Comparison of ENCODE assay signal across 1 cellular context in the genomic region with DNA sequence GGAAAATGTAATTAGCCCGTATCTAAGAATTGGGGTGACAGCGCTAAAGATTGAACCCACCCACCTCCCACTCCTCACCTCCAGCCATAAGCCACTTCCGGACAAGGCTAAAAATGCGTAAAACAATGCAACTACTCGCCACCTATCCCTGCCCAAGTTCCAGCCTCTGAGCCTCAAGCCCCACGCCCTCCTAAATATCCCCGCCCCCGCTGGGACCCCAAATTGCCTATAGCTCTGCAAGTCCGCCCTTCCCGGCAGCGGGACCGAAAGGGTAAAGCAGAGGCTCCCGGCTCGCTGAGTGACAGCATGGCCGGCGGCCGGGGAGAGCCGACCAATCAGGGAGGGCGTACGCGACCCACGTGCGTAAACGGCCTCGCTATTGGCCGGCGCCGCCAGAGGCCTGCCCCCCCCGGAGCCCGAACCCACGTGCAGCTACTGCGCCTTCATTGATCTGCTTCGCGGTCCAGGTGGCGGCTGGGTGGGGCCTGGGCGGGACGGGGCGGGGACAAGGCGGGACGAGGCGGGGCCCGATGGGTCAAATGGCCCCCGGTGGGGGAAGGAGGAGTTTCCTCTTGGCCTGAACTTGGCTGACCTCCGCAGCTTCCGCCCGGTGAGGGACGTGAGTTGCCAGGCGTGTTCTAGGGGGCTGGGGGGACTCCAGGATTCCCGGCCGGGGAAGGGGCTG.
A peak's percentile ranks its signal among the peaks of the same experiment; 100 is the strongest.
TF ChIP-seq lines count a peak whose summit lies in the region.

TLE6 (plus strand) TSS at position 564 of the 685 bp plus-strand sequence. CDS start 670 bp downstream, outside the sequence.

TF ChIP-seq in HEK293, 187 proteins besides CTCF, POLR2A, EP300 and RAD21 (continued from another document):
- peak; percentile 74 for TF ChIP-seq ZNF398 (tag by site-specific recombination; IDR thresholded peaks at IDR 0.05)
- peak; percentile 96 for TF ChIP-seq PBX3 (CRISPR knock-in tag; IDR thresholded peaks at IDR 0.05)
- TF ChIP-seq ZXDB (tag by site-specific recombination; IDR thresholded peaks at IDR 0.05), result 0 out of 2 replicates have a peak, but pooled peaks have one; percentile 39
- 0 out of 2 replicates have a peak, but pooled peaks have one; percentile 33 for TF ChIP-seq ZNF704 (tag by site-specific recombination; IDR thresholded peaks at IDR 0.05)
- no peak for TF ChIP-seq ZBTB7A (tag by site-specific recombination; IDR thresholded peaks at IDR 0.05; ENCODE audit: low read depth)
- TF ChIP-seq ZNF600 (tag by site-specific recombination; IDR thresholded peaks at IDR 0.05), result no peak
- TF ChIP-seq MEIS1 (CRISPR knock-in tag; IDR thresholded peaks at IDR 0.05; ENCODE audit: borderline replicate concordance), result no peak
- TF ChIP-seq ZNF416 (tag by site-specific recombination; IDR thresholded peaks at IDR 0.05), result no peak
- TF ChIP-seq ZIC2 (tag by site-specific recombination; IDR thresholded peaks at IDR 0.05), result peak; percentile 84
- TF ChIP-seq KLF8 (tag by site-specific recombination; IDR thresholded peaks at IDR 0.05), result peak; percentile 96
- TF ChIP-seq KLF1 (tag by site-specific recombination; IDR thresholded peaks at IDR 0.05), result peak; percentile 100
- peak; percentile 84 for TF ChIP-seq ZBTB20 (tag by site-specific recombination; IDR thresholded peaks at IDR 0.05)
- TF ChIP-seq ZEB2 (tag by site-specific recombination; IDR thresholded peaks at IDR 0.05), result peak; percentile 59
- TF ChIP-seq EGR2 (tag by site-specific recombination; IDR thresholded peaks at IDR 0.05; ENCODE audit: low read depth), result peak; percentile 75
- 0 out of 2 replicates have a peak, but pooled peaks have one; percentile 73 for TF ChIP-seq KLF10 (tag by site-specific recombination; IDR thresholded peaks at IDR 0.05)
- TF ChIP-seq ZBTB26 (tag by site-specific recombination; optimal IDR thresholded peaks at IDR 0.05), result peak; percentile 15
- no peak for TF ChIP-seq ZNF155 (tag by site-specific recombination; IDR thresholded peaks at IDR 0.05)
- 0 out of 2 replicates have a peak, but pooled peaks have one; percentile 51 for TF ChIP-seq ZNF629 (tag by site-specific recombination; IDR thresholded peaks at IDR 0.05)
- TF ChIP-seq ZNF658 (tag by site-specific recombination; IDR thresholded peaks at IDR 0.05), result no peak
- TF ChIP-seq, protein P1, sequence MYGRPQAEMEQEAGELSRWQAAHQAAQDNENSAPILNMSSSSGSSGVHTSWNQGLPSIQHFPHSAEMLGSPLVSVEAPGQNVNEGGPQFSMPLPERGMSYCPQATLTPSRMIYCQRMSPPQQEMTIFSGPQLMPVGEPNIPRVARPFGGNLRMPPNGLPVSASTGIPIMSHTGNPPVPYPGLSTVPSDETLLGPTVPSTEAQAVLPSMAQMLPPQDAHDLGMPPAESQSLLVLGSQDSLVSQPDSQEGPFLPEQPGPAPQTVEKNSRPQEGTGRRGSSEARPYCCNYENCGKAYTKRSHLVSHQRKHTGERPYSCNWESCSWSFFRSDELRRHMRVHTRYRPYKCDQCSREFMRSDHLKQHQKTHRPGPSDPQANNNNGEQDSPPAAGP (tag by site-specific recombination; IDR thresholded peaks at IDR 0.05), result 0 out of 2 replicates have a peak, but pooled peaks have one; percentile 39
- no peak for TF ChIP-seq MZF1 (tag by site-specific recombination; IDR thresholded peaks at IDR 0.05; ENCODE audit: borderline replicate concordance)
- TF ChIP-seq TCF7L2 (IDR thresholded peaks at IDR 0.05; ENCODE audit: borderline replicate concordance, low read depth, low read length), result peak; percentile 61; the same call in 1 of the 2 replicates
- TF ChIP-seq ZNF561 (tag by site-specific recombination; IDR thresholded peaks at IDR 0.05; ENCODE audit: borderline replicate concordance), result peak; percentile 92; the same call in 1 of the 2 replicates
- TF ChIP-seq, protein P2, sequence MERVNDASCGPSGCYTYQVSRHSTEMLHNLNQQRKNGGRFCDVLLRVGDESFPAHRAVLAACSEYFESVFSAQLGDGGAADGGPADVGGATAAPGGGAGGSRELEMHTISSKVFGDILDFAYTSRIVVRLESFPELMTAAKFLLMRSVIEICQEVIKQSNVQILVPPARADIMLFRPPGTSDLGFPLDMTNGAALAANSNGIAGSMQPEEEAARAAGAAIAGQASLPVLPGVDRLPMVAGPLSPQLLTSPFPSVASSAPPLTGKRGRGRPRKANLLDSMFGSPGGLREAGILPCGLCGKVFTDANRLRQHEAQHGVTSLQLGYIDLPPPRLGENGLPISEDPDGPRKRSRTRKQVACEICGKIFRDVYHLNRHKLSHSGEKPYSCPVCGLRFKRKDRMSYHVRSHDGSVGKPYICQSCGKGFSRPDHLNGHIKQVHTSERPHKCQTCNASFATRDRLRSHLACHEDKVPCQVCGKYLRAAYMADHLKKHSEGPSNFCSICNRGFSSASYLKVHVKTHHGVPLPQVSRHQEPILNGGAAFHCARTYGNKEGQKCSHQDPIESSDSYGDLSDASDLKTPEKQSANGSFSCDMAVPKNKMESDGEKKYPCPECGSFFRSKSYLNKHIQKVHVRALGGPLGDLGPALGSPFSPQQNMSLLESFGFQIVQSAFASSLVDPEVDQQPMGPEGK (tag by site-specific recombination; IDR thresholded peaks at IDR 0.05), result peak; percentile 94
- TF ChIP-seq ZBTB17 (tag by site-specific recombination; IDR thresholded peaks at IDR 0.05), result peak; percentile 5; the same call in 1 of the 2 replicates
- TF ChIP-seq KLF9 (tag by site-specific recombination; IDR thresholded peaks at IDR 0.05; ENCODE audit: low read depth), result peak; percentile 54
- TF ChIP-seq KLF7 (tag by site-specific recombination; IDR thresholded peaks at IDR 0.05; ENCODE audit: borderline replicate concordance), result 0 out of 2 replicates have a peak, but pooled peaks have one; percentile 25
- TF ChIP-seq, protein P3, sequence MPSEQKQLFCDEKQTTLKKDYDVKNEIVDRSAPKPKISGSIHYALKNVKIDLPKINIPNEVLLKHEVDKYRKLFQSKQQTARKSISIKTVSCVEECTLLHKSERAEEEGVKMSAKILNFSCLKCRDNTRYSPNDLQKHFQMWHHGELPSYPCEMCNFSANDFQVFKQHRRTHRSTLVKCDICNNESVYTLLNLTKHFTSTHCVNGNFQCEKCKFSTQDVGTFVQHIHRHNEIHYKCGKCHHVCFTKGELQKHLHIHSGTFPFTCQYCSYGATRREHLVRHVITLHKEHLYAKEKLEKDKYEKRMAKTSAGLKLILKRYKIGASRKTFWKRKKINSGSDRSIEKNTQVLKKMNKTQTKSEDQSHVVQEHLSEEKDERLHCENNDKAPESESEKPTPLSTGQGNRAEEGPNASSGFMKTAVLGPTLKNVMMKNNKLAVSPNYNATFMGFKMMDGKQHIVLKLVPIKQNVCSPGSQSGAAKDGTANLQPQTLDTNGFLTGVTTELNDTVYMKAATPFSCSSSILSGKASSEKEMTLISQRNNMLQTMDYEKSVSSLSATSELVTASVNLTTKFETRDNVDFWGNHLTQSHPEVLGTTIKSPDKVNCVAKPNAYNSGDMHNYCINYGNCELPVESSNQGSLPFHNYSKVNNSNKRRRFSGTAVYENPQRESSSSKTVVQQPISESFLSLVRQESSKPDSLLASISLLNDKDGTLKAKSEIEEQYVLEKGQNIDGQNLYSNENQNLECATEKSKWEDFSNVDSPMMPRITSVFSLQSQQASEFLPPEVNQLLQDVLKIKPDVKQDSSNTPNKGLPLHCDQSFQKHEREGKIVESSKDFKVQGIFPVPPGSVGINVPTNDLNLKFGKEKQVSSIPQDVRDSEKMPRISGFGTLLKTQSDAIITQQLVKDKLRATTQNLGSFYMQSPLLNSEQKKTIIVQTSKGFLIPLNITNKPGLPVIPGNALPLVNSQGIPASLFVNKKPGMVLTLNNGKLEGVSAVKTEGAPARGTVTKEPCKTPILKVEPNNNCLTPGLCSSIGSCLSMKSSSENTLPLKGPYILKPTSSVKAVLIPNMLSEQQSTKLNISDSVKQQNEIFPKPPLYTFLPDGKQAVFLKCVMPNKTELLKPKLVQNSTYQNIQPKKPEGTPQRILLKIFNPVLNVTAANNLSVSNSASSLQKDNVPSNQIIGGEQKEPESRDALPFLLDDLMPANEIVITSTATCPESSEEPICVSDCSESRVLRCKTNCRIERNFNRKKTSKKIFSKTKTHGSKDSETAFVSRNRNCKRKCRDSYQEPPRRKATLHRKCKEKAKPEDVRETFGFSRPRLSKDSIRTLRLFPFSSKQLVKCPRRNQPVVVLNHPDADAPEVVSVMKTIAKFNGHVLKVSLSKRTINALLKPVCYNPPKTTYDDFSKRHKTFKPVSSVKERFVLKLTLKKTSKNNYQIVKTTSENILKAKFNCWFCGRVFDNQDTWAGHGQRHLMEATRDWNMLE (tag by site-specific recombination; conservative IDR thresholded peaks at IDR 0.05; ENCODE audit: low read depth), result no peak
- TF ChIP-seq ZNF2 (tag by site-specific recombination; IDR thresholded peaks at IDR 0.05), result peak; percentile 16; the same call in 1 of the 2 replicates
- peak; percentile 84 for TF ChIP-seq ZNF335 (tag by site-specific recombination; conservative IDR thresholded peaks at IDR 0.05)
- TF ChIP-seq SP3 (tag by site-specific recombination; IDR thresholded peaks at IDR 0.05), result peak; percentile 99
- peak; percentile 88 for TF ChIP-seq OSR2 (tag by site-specific recombination; IDR thresholded peaks at IDR 0.05)
- TF ChIP-seq ZFHX2 (tag by site-specific recombination; conservative IDR thresholded peaks at IDR 0.05), result peak; percentile 84
- no peak for TF ChIP-seq ZNF302 (tag by site-specific recombination; IDR thresholded peaks at IDR 0.05; ENCODE audit: low read depth)
- 0 out of 2 replicates have a peak, but pooled peaks have one; percentile 48 for TF ChIP-seq SP7 (tag by site-specific recombination; IDR thresholded peaks at IDR 0.05)
- TF ChIP-seq ZNF248 (tag by site-specific recombination; IDR thresholded peaks at IDR 0.05), result no peak
- TF ChIP-seq, protein P4, sequence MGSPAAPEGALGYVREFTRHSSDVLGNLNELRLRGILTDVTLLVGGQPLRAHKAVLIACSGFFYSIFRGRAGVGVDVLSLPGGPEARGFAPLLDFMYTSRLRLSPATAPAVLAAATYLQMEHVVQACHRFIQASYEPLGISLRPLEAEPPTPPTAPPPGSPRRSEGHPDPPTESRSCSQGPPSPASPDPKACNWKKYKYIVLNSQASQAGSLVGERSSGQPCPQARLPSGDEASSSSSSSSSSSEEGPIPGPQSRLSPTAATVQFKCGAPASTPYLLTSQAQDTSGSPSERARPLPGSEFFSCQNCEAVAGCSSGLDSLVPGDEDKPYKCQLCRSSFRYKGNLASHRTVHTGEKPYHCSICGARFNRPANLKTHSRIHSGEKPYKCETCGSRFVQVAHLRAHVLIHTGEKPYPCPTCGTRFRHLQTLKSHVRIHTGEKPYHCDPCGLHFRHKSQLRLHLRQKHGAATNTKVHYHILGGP (tag by site-specific recombination; IDR thresholded peaks at IDR 0.05), result no peak
- no peak for TF ChIP-seq ZNF404 (tag by site-specific recombination; IDR thresholded peaks at IDR 0.05)
- TF ChIP-seq SP2 (tag by site-specific recombination; IDR thresholded peaks at IDR 0.05), result peak; percentile 98
- no peak for TF ChIP-seq ZNF174 (tag by site-specific recombination; IDR thresholded peaks at IDR 0.05)
- TF ChIP-seq FEZF1 (tag by site-specific recombination; IDR thresholded peaks at IDR 0.05), result peak; percentile 33; the same call in 1 of the 2 replicates
- no peak for TF ChIP-seq ZNF311 (tag by site-specific recombination; IDR thresholded peaks at IDR 0.05; ENCODE audit: borderline replicate concordance)
- no peak for TF ChIP-seq MYNN (tag by site-specific recombination; IDR thresholded peaks at IDR 0.05; ENCODE audit: borderline replicate concordance)
- no peak for TF ChIP-seq ZNF324 (tag by site-specific recombination; IDR thresholded peaks at IDR 0.05)
- TF ChIP-seq ZBTB1 (tag by site-specific recombination; IDR thresholded peaks at IDR 0.05), result no peak
- no peak for TF ChIP-seq ZNF223 (tag by site-specific recombination; IDR thresholded peaks at IDR 0.05)
- TF ChIP-seq ZBTB21 (tag by site-specific recombination; IDR thresholded peaks at IDR 0.05), result peak; percentile 11; the same call in 1 of the 2 replicates
